ENCODE assay signal across 17 cellular contexts in the genomic region with DNA sequence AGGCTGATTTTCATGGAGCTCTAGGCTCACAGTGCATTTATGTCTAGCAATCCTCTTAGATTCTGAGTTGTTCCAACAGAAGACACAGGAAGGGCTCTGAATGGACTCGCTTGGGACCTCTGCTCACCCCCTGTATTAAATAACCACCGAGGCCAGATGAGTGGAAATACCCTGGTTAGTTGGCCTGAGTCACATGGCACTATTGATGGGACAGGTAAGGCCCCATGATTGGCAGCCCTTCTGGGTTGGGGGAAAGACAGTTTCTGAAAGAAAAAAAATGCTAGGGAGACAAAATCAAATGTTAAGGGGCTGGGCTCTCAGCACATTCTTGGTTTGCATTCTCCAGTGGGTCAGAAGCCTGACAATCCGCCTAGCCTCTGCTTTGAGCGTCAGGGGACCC. TPM values are rescaled to one million over a fixed set of nuclear protein-coding genes. Genes with fewer than 3 reads are reported as not detected.
DNase-seq lines count a peak whose midpoint lies in the region; ATAC-seq and TF ChIP-seq lines count a peak whose summit lies in the region.
"Had no signal": no experiment of that assay in that cellular context is flagged by ENCODE, and none has a peak within 500 bp of the region (broad histone marks: within the 10 kb centered on the region; RNA-seq: fewer than 3 reads in every experiment).

No MANE protein-coding gene starts in this region.

- H3K4me3 Mint-ChIP-seq in MCF 10A (ENCODE audit: unreplicated experiment) = no peak overlapping the region
- H3K4me3 Mint-ChIP-seq in effector memory CD8-positive, alpha-beta T cell = no peak overlapping the region

- H3K36me3 ChIP-seq in breast epithelium = no peaks in the 10 kb centered on the region
- H3K36me3 ChIP-seq in RWPE2 (ENCODE audit: low read depth) = peaks cover 37% of the 10 kb centered on the region
- peaks cover 0 to 6% of the 10 kb centered on the region in 2 donors for H3K36me3 ChIP-seq in gastrocnemius medialis

- H3K4me1 Mint-ChIP-seq in MCF 10A (ENCODE audit: insufficient read depth, unreplicated experiment) = peaks cover 11% of the 10 kb centered on the region
- H3K4me1 Mint-ChIP-seq in effector memory CD8-positive, alpha-beta T cell (ENCODE audit: low read depth in 2 of 2) = peaks cover 15 to 24% of the 10 kb centered on the region in 2 donors

- H3K9me3 ChIP-seq in breast epithelium (no peaks in the 10 kb centered on the region), RWPE2 (ENCODE audit: severe bottlenecking) (peaks cover 9% of the 10 kb centered on the region), gastrocnemius medialis (no peaks in the 10 kb centered on the region)
- H3K9me3 ChIP-seq: left lung had no signal

- H3K4me1 ChIP-seq in breast epithelium = peaks cover 3 to 11% of the 10 kb centered on the region in 2 donors
- peaks cover 13% of the 10 kb centered on the region for H3K4me1 ChIP-seq in RWPE2 (ENCODE audit: insufficient read depth, poor library complexity, severe bottlenecking)
- peaks cover 28% of the 10 kb centered on the region in 2 donors for H3K4me1 ChIP-seq in gastrocnemius medialis

- peak overlapping the region; percentile 33 to 88 for H3K27ac ChIP-seq in breast epithelium
- peak overlapping the region; percentile 57 for H3K27ac ChIP-seq in RWPE2 (ENCODE audit: poor library complexity, severe bottlenecking)
- H3K27ac ChIP-seq in gastrocnemius medialis = peak overlapping the region; percentile 97 to 100 (median 100)
- H3K27ac ChIP-seq: left lung had no signal

- DNase-seq in breast epithelium (ENCODE audit: low spot score in 2 of 2) (no peak), MCF 10A (ENCODE audit: unreplicated experiment) (no peak), RWPE2 (ENCODE audit: low spot score) (no peak), gastrocnemius medialis (no peak), amniotic stem cell (lab: John Stamatoyannopoulos, UW) (no peak), HPDE6-E6E7 (ENCODE audit: extremely low spot score) (no peak)
- no peak for DNase-seq in effector memory CD8-positive, alpha-beta T cell
- DNase-seq: activated CD4-positive, alpha-beta T cell treated with anti-CD3 and anti-CD28 coated beads, Interleukin-2, amount 50 U/mL, for 1 hour; DMS53; left lung; NCI-H1930; NCI-H345; nucleus accumbens; right cardiac atrium had no signal

- H3K27me3 ChIP-seq in breast epithelium (no peaks in the 10 kb centered on the region), RWPE2 (ENCODE audit: insufficient read depth, poor library complexity, severe bottlenecking) (no peaks in the 10 kb centered on the region), gastrocnemius medialis (no peaks in the 10 kb centered on the region)
- H3K27me3 ChIP-seq: left lung, tibial nerve had no signal

- H3K27me3 Mint-ChIP-seq in MCF 10A (ENCODE audit: insufficient read depth, unreplicated experiment) = no peaks in the 10 kb centered on the region
- no peaks in the 10 kb centered on the region for H3K27me3 Mint-ChIP-seq in effector memory CD8-positive, alpha-beta T cell

- CTCF ChIA-PET in MCF 10A (lab: Yijun Ruan, JAX) = interaction anchor here (0.6 to 1.5 kb wide), 2 partner anchors 10 to 13 kb away, joined by 3 to 5 read pairs; no protein-coding TSS in a partner anchor

- TF ChIP-seq CTCF in breast epithelium (IDR thresholded peaks at IDR 0.05) = no peak
- TF ChIP-seq CTCF in MCF 10A (IDR thresholded peaks at IDR 0.05; ENCODE audit: unreplicated experiment) = no peak
- TF ChIP-seq CTCF in RWPE2 (IDR thresholded peaks at IDR 0.05; ENCODE audit: poor library complexity, severe bottlenecking) = no peak
- no peak for TF ChIP-seq CTCF in gastrocnemius medialis (IDR thresholded peaks at IDR 0.05 in 4 of 5, conservative IDR thresholded peaks at IDR 0.05 in 1 of 5)

- POLR2A ChIA-PET in MCF 10A (lab: Yijun Ruan, JAX) = no interaction called here

- intact Hi-C loops in breast epithelium (cut with DNase I; ENCODE audit: low total_unique reads) (no loop called here), MCF 10A (cut with micrococcal nuclease) (no loop called here), gastrocnemius medialis (cut with DNase I; ENCODE audit: low total_unique reads) (loop anchor here (5.0 kb wide), 1 partner anchor 66 kb away; a partner anchor contains a TSS)

- TF ChIP-seq POLR2A in breast epithelium (IDR thresholded peaks at IDR 0.05) (no peak), gastrocnemius medialis (IDR thresholded peaks at IDR 0.05) (no peak)

- in situ Hi-C loops in gastrocnemius medialis (cut with MboI; ENCODE audit: low sequenced_read_pairs in 4 of 4) = no loop called here

- H3K36me3 Mint-ChIP-seq in MCF 10A (ENCODE audit: insufficient read depth, unreplicated experiment) = peaks cover 19% of the 10 kb centered on the region
- peaks cover 49% of the 10 kb centered on the region for H3K36me3 Mint-ChIP-seq in effector memory CD8-positive, alpha-beta T cell (ENCODE audit: insufficient read depth)

- no TSS peak for BruUV-seq in MCF 10A (replicated peaks; lab: Mats Ljungman, UMichigan)

- ATAC-seq in RWPE2 (ENCODE audit: low read depth) (no peak), gastrocnemius medialis (no peak), GM19023 (IDR thresholded peaks at IDR 0.05; ENCODE audit: unreplicated experiment) (no peak)
- no peak for ATAC-seq in effector memory CD8-positive, alpha-beta T cell (replicated peaks)
- ATAC-seq: left lung, right cardiac atrium, SK-N-SH treated with all-trans-retinoic acid at 6 μM for 48 hours had no signal

- no peaks in the 10 kb centered on the region for H3K9me3 Mint-ChIP-seq in MCF 10A (ENCODE audit: unreplicated experiment)
- no peaks in the 10 kb centered on the region for H3K9me3 Mint-ChIP-seq in effector memory CD8-positive, alpha-beta T cell

- H3K27ac Mint-ChIP-seq in MCF 10A (ENCODE audit: low read depth, unreplicated experiment) = no peak overlapping the region
- H3K27ac Mint-ChIP-seq in effector memory CD8-positive, alpha-beta T cell = peak overlapping the region; percentile 60 to 87

- H3K4me3 ChIP-seq in breast epithelium (no peak overlapping the region), RWPE2 (ENCODE audit: severe bottlenecking) (no peak overlapping the region), gastrocnemius medialis (no peak overlapping the region)
- H3K4me3 ChIP-seq: left lung, tibial nerve had no signal

RNA-seq across cellular contexts. Expression of a gene that starts 14.8 kb away (rescaled TPM):
- total RNA-seq in breast epithelium (10 to 100 TPM; 32.6 to 35.7 (median 34.4) TPM), MCF 10A (2022) (11.3 and 11.7 TPM in 2 replicates), gastrocnemius medialis (10 to 100 TPM; 29.3 to 93.7 (median 67.8) TPM)
